ENCODE assay signal across 8 cellular contexts in genomic region chr19:4759388-4760284, GRCh38. TPM values are rescaled to one million over a fixed set of nuclear protein-coding genes. Genes with fewer than 3 reads are reported as not detected.
DNase-seq lines count a peak whose midpoint lies in the region; ATAC-seq and TF ChIP-seq lines count a peak whose summit lies in the region.

No MANE protein-coding gene starts in this region.

- ATAC-seq in esophagus mucosa (peak; percentile 85), mucosa of descending colon (peak; percentile 99), HG03159 (IDR thresholded peaks at IDR 0.05; ENCODE audit: unreplicated experiment) (no peak)

- peaks cover 0 to 3% (median 0%) of the 10 kb centered on the region in 3 donors for H3K9me3 Mint-ChIP-seq in IgD-negative memory B cell

- TF ChIP-seq CTCF in mucosa of descending colon (IDR thresholded peaks at IDR 0.05): no peak

- H3K9me3 ChIP-seq in mucosa of descending colon: no peaks in the 10 kb centered on the region

- no peaks in the 10 kb centered on the region for H3K36me3 Mint-ChIP-seq in IgD-negative memory B cell

- H3K4me3 ChIP-seq in mucosa of descending colon: no peak overlapping the region

- peaks cover 30% of the 10 kb centered on the region for H3K27me3 Mint-ChIP-seq in IgD-negative memory B cell

- no peaks in the 10 kb centered on the region for H3K36me3 ChIP-seq in mucosa of descending colon (ENCODE audit: low read depth)

- intact Hi-C loops in mucosa of descending colon (cut with DNase I, micrococcal nuclease): no loop called here

- peaks cover 0 to 9% (median 6%) of the 10 kb centered on the region in 3 donors for H3K4me1 Mint-ChIP-seq in IgD-negative memory B cell

- DNase-seq in GM04504 (ENCODE audit: low read depth): peak; percentile 46
- peak; percentile 14 for DNase-seq in OCI-M2 (lab: John Stamatoyannopoulos, UW; ENCODE audit: unreplicated experiment)
- DNase-seq in activated T-cell treated with anti-CD3 and anti-CD28 coated beads, Interleukin-2, amount 50 U/mL, for 48 hours: peak; percentile 75 to 82
- peak; percentile 94 for DNase-seq in mucosa of descending colon
- DNase-seq in stimulated activated CD8-positive, alpha-beta memory T cell treated with anti-CD3 and anti-CD28 coated beads, Interleukin-15, amount 100 ng/mL, for 48 hours (ENCODE audit: low read depth in 2 of 2): peak; percentile 73

- H3K4me3 Mint-ChIP-seq in IgD-negative memory B cell: peak overlapping the region in 3 of 4 donors; percentile 41 to 75 (median 67)

- peaks cover 14% of the 10 kb centered on the region for H3K4me1 ChIP-seq in mucosa of descending colon (ENCODE audit: low read depth)

- H3K27ac Mint-ChIP-seq in IgD-negative memory B cell: peak overlapping the region in 2 of 3 donors; percentile 46 to 86

RNA-seq across cellular contexts. Expression of gene FEM1A, which starts 31.9 kb away (rescaled TPM):
- 4.1 TPM for polyA plus RNA-seq in IgD-negative memory B cell
- total RNA-seq in esophagus mucosa: 9.3 TPM
- 10 to 100 TPM; 10.5 to 15.2 (median 11.4) TPM for total RNA-seq in mucosa of descending colon

RNA-seq across cellular contexts. Expression of gene DPP9, which starts 36.0 kb away (rescaled TPM):
- 40.5 TPM for polyA plus RNA-seq in IgD-negative memory B cell
- total RNA-seq in esophagus mucosa (28.0 TPM), mucosa of descending colon (10 to 100 TPM; 67.8 to 89.3 (median 74.0) TPM)

Comparison
In these comparisons a context has a peak if more than half of its experiments do, and no peak if none do; other contexts are left out.
1. DNase-seq: peak in every context shown above with its lines; median percentile 94 in mucosa of descending colon; 78 in activated T-cell treated with anti-CD3 and anti-CD28 coated beads, Interleukin-2, amount 50 U/mL, for 48 hours; 73 in stimulated activated CD8-positive, alpha-beta memory T cell treated with anti-CD3 and anti-CD28 coated beads, Interleukin-15, amount 100 ng/mL, for 48 hours; 46 in GM04504; 14 in OCI-M2.